In the genomic region with DNA sequence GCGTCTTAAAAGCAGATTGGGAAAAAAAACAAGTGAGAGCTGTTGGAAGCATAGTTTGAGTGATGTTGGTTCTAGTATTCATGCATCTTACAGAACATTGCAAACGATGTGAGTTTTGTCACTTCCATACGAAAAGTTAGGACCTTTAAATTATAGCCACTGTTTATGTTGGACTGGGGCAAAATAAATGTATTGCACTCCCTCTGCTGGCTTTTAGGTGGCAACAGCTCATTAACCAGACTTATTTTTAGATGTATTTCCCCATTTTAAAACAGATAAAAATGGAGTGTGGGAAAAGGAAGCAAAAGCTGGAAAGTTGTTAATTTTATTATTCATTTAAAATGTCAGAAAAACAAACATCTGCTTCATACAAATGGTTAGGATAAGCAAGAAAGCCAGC, we compare ENCODE assay signal across 10 cellular contexts.
A peak's percentile ranks its signal among the peaks of the same experiment; 100 is the strongest.
DNase-seq lines count a peak whose midpoint lies in the region; ATAC-seq, FAIRE-seq and TF ChIP-seq lines count a peak whose summit lies in the region.
"Had no signal": no experiment of that assay in that cellular context is flagged by ENCODE, and none has a peak within 500 bp of the region (broad histone marks: within the 10 kb centered on the region; RNA-seq: fewer than 3 reads in every experiment).

No MANE protein-coding gene starts in this region.

- H3K4me1 ChIP-seq in body of pancreas: peaks cover 13% of the 10 kb centered on the region
- no peaks in the 10 kb centered on the region for H3K4me1 ChIP-seq in gastroesophageal sphincter

- no peak for ATAC-seq in body of pancreas
- ATAC-seq in gastroesophageal sphincter: no peak

- no peak overlapping the region for H3K27ac Mint-ChIP-seq in nephron

- intact Hi-C loops in body of pancreas (cut with DNase I): no loop called here

- TF ChIP-seq CTCF in astrocyte of the spinal cord (IDR thresholded peaks at IDR 0.05; ENCODE audit: low read depth, low read length): peak; percentile 43
- TF ChIP-seq CTCF in nephron (IDR thresholded peaks at IDR 0.05; ENCODE audit: unreplicated experiment in 3 of 3): peak; percentile 55 to 59 (median 57)
- TF ChIP-seq CTCF in body of pancreas (IDR thresholded peaks at IDR 0.05): peak in 2 of 7 experiments; percentile 21 to 22
- TF ChIP-seq CTCF in gastroesophageal sphincter (IDR thresholded peaks at IDR 0.05): no peak

- no peaks in the 10 kb centered on the region for H3K9me3 Mint-ChIP-seq in nephron

- H3K36me3 ChIP-seq in body of pancreas (replicated peaks in 1 of 2; ENCODE audit: insufficient read depth in 1 of 2, low read depth in 2 of 2) (no peaks in the 10 kb centered on the region), gastroesophageal sphincter (no peaks in the 10 kb centered on the region)

- H3K27ac ChIP-seq in body of pancreas (no peak overlapping the region), gastroesophageal sphincter (no peak overlapping the region)

- H3K4me3 ChIP-seq in astrocyte of the spinal cord (ENCODE audit: low read depth, low read length) (no peak overlapping the region), body of pancreas (no peak overlapping the region), gastroesophageal sphincter (no peak overlapping the region)
- H3K4me3 ChIP-seq: lung had no signal

- FAIRE-seq in GM12892 (lab: Jason Lieb, UNC): no peak

- peaks cover 4% of the 10 kb centered on the region for H3K27me3 Mint-ChIP-seq in nephron (ENCODE audit: low read depth)

- H3K4me3 Mint-ChIP-seq in nephron: no peak overlapping the region

- peaks cover 0 to 3% of the 10 kb centered on the region in 2 donors for H3K27me3 ChIP-seq in body of pancreas
- H3K27me3 ChIP-seq in gastroesophageal sphincter: no peaks in the 10 kb centered on the region

- in situ Hi-C loops in astrocyte of the spinal cord (cut with HindIII; ENCODE audit: low sequenced_read_pairs): no loop called here

- no peaks in the 10 kb centered on the region for H3K9me3 ChIP-seq in body of pancreas
- no peaks in the 10 kb centered on the region for H3K9me3 ChIP-seq in gastroesophageal sphincter

- H3K36me3 Mint-ChIP-seq in nephron (ENCODE audit: low read depth): peaks cover 23% of the 10 kb centered on the region

- 52 to 64% methylated on average over 3 of the region's 3 CpGs for WGBS in body of pancreas, 2 donors
- WGBS in gastroesophageal sphincter (ENCODE audit: low coverage in 1 of 2), 2 donors: 32 to 38% methylated on average over 3 of the region's 3 CpGs

- H3K4me1 Mint-ChIP-seq in nephron: peaks cover 8% of the 10 kb centered on the region

- TF ChIP-seq POLR2A in body of pancreas (IDR thresholded peaks at IDR 0.05) (no peak), gastroesophageal sphincter (IDR thresholded peaks at IDR 0.05) (no peak), GM12892 (IDR thresholded peaks at IDR 0.05; ENCODE audit: low read depth, low read length) (no peak)

- DNase-seq in DMS53 treated with DMSO at 0.1 percent for 48 hours (lab: John Stamatoyannopoulos, UW; ENCODE audit: unreplicated experiment): peak; percentile 49
- peak; percentile 73 to 78 for DNase-seq in Kasumi-1 (lab: John Stamatoyannopoulos, UW)
- DNase-seq in astrocyte of the spinal cord (ENCODE audit: low read depth, low spot score): peak; percentile 20
- no peak for DNase-seq in body of pancreas
- no peak for DNase-seq in cerebellar nuclear complex (lab: John Stamatoyannopoulos, UW)
- no peak for DNase-seq in GM12892 (ENCODE audit: insufficient read length)
- DNase-seq: NCI-H226 had no signal

- no peak for TF ChIP-seq EP300 in gastroesophageal sphincter (IDR thresholded peaks at IDR 0.05)

Comparison
In these comparisons a context has a peak if more than half of its experiments do, and no peak if none do; other contexts are left out.
1. DNase-seq: peak in DMS53 treated with DMSO at 0.1 percent for 48 hours (single experiment), Kasumi-1 (2 of 2) and astrocyte of the spinal cord (single experiment); none in body of pancreas (0 of 4), cerebellar nuclear complex (0 of 2) and GM12892 (single experiment).
2. CTCF ChIP-seq: peak in astrocyte of the spinal cord (single experiment) and nephron (3 of 3); none in gastroesophageal sphincter (0 of 4).